Comparison of ENCODE assay signal across 8 cellular contexts in the genomic region with DNA sequence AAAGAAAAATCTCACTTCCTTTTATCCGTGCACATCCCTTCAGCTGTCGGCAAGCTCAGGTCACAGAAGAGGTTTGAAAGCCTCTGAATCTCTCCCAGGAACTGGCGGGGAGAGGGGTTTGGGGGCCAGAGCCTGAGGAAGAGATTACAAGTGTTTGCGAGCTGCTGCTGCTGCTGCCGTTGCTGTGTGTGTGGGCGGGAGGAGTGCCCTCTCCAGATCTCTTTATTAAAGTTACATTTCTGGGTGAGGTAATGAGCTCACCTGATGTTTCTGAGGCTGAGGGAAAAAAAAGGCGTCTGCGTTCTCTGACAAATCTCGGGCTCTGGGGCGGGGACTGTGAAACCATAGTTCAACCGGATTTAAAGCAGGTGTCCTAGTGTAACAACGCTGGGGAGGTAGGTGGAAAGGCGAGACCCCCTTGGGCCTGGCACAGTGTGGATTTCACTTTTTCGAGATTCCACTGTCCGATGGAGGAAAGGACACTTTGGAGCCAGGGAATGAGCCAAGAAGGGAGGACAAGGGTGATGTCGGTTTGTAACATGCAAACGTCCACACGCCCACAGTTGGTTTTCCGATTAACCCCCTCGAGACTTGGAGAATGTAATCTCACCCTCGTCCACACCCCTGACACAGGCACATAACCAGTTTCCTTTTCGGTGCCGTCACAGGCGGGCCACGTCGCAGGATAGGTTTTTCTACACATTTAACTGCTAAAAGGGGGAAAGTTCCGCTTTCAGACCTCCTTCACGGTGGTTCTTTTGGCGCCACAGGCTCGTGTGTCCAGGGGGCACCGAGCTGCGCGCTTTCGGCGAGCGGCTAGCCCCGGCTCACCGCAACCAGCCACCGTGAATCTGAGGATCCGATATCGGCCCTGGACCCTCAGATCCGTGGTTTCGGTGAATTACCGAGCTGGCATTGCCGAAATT. TPM values are rescaled to one million over a fixed set of nuclear protein-coding genes. Genes with fewer than 3 reads are reported as not detected.
A peak's percentile ranks its signal among the peaks of the same experiment; 100 is the strongest.
DNase-seq lines count a peak whose midpoint lies in the region; ATAC-seq and TF ChIP-seq lines count a peak whose summit lies in the region.

No MANE protein-coding gene starts in this region.

- H3K27ac Mint-ChIP-seq in T-helper 17 cell, result peak overlapping the region; percentile 100

- H3K36me3 Mint-ChIP-seq in T-helper 17 cell (ENCODE audit: low read depth), result no peaks in the 10 kb centered on the region

- H3K27me3 Mint-ChIP-seq in T-helper 17 cell, result peaks cover 14% of the 10 kb centered on the region

- H3K4me3 ChIP-seq in GM12864 (ENCODE audit: low read depth, low read length), result peak overlapping the region; percentile 78
- peak overlapping the region; percentile 96 for H3K4me3 ChIP-seq in retinal pigment epithelial cell (ENCODE audit: low read length)

- H3K4me3 Mint-ChIP-seq in T-helper 17 cell, result peak overlapping the region; percentile 98

- H3K27ac ChIP-seq in angular gyrus (ENCODE audit: low read depth, low read length), result peak overlapping the region; percentile 95

- ATAC-seq in HG02571 (IDR thresholded peaks at IDR 0.05; ENCODE audit: unreplicated experiment) (peak; percentile 25), T-helper 17 cell (peak; percentile 67)

- H3K4me1 Mint-ChIP-seq in T-helper 17 cell, result peaks cover 27% of the 10 kb centered on the region

- DNase-seq in GM12864 (ENCODE audit: low read depth), result peak; percentile 80
- DNase-seq in NAMALWA (ENCODE audit: low spot score), result peak; percentile 88
- DNase-seq in T-helper 17 cell, result peak; percentile 44 to 66 (median 58)
- peak in 43 of 51 donors; percentile 9 to 88 (median 51) for DNase-seq in hypothalamus (lab: John Stamatoyannopoulos, UW)
- DNase-seq in retinal pigment epithelial cell (ENCODE audit: low read depth), result no peak
- DNase-seq in AG08395 (ENCODE audit: low spot score), result no peak

- TF ChIP-seq CTCF in GM12864 (IDR thresholded peaks at IDR 0.05; ENCODE audit: low read depth, low read length, missing control alignments), result no peak
- TF ChIP-seq CTCF in retinal pigment epithelial cell (conservative IDR thresholded peaks at IDR 0.05; ENCODE audit: low read depth, low read length), result no peak

- no peaks in the 10 kb centered on the region for H3K9me3 ChIP-seq in T-helper 17 cell (ENCODE audit: control insufficient read depth, low read length, poor library complexity, severe bottlenecking)

RNA-seq across cellular contexts. Expression of gene ALCAM, which starts 2.1 kb away (rescaled TPM):
- 1 to 10 TPM; 8.4 TPM for total RNA-seq in T-helper 17 cell

Comparison
In these comparisons a context has a peak if more than half of its experiments do, and no peak if none do; other contexts are left out.
1. DNase-seq: peak in GM12864 (single experiment), NAMALWA (single experiment), T-helper 17 cell (3 of 3) and hypothalamus (43 of 51); none in retinal pigment epithelial cell (single experiment) and AG08395 (single experiment).